22 cellular contexts compared by ENCODE assay signal in the genomic region with DNA sequence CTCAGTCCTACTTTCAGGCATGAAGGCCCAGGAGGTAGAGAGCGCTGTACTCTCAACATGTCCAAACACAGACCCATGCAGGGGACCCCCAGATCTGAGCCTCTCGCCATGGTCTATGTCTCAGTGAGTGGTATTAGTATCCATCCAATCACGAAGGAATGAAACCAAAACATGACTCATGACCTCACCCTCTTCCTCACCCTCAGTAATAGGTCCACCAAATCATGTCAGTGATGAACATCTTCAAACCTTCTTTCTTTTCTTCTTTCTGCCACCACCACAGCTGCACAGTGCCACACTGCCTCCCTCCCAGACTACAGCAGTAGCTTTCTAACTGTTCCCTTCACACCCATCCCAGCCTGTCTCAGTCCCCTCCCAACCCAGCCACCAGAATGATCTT. TPM values are rescaled to one million over a fixed set of nuclear protein-coding genes. Genes with fewer than 3 reads are reported as not detected.
"Had no signal": no experiment of that assay in that cellular context is flagged by ENCODE, and none has a peak within 500 bp of the region (broad histone marks: within the 10 kb centered on the region; RNA-seq: fewer than 3 reads in every experiment).

No MANE protein-coding gene starts in this region.

- H3K4me3 Mint-ChIP-seq: activated naive CD8-positive, alpha-beta T cell treated with anti-CD3 and anti-CD28 coated beads for 36 hours had no signal

- H3K4me1 ChIP-seq: gastrocnemius medialis, testis had no signal

- ATAC-seq: gastrocnemius medialis, heart right ventricle, left lung, right cardiac atrium had no signal

- H3K27ac Mint-ChIP-seq: activated naive CD8-positive, alpha-beta T cell treated with anti-CD3 and anti-CD28 coated beads for 36 hours had no signal

- H3K27me3 ChIP-seq: dorsolateral prefrontal cortex, gastrocnemius medialis, left lung, testis, upper lobe of left lung had no signal

- H3K9me3 Mint-ChIP-seq: activated naive CD8-positive, alpha-beta T cell treated with anti-CD3 and anti-CD28 coated beads for 36 hours had no signal

- DNase-seq: activated CD4-positive, alpha-beta T cell treated with anti-CD3 and anti-CD28 coated beads for 4 hours; activated CD8-positive, alpha-beta memory T cell treated with anti-CD3 and anti-CD28 coated beads for 24 hours; activated CD8-positive, alpha-beta memory T cell treated with anti-CD3 and anti-CD28 coated beads, Interleukin-2, amount 50 U/mL, for 48 hours; activated gamma-delta T cell treated with Interleukin-2 at 50 U/mL for 16 hours; activated naive CD8-positive, alpha-beta T cell treated with anti-CD3 and anti-CD28 coated beads for 36 hours; amniotic stem cell; caudate nucleus; gastrocnemius medialis; heart right ventricle; left lung; right cardiac atrium; testis; upper lobe of left lung; WERI-Rb-1 had no signal

- H3K9me3 ChIP-seq: gastrocnemius medialis, heart right ventricle, left lung, prostate gland, testis, upper lobe of left lung had no signal

- H3K4me3 ChIP-seq: dorsolateral prefrontal cortex, gastrocnemius medialis, heart right ventricle, left lung, prostate gland, SK-N-MC, skin epidermis, testis, upper lobe of left lung had no signal

- H3K27ac ChIP-seq: gastrocnemius medialis, heart right ventricle, left lung, prostate gland, SK-N-MC, skin epidermis, testis, WERI-Rb-1 had no signal

- H3K36me3 Mint-ChIP-seq: activated naive CD8-positive, alpha-beta T cell treated with anti-CD3 and anti-CD28 coated beads for 36 hours had no signal

- H3K36me3 ChIP-seq: gastrocnemius medialis, heart right ventricle, left lung, prostate gland, upper lobe of left lung, WERI-Rb-1 had no signal

RNA-seq across cellular contexts. Expression of a gene that starts 16.8 kb away (rescaled TPM):
- total RNA-seq: osteocyte; T-helper 2 cell treated with Interferon-gamma antibody and Interleukin-4, amounts not matched to agents 100 ng/mL and 5 ng/mL, for 36 hours had no signal

RNA-seq across cellular contexts. Expression of a gene that starts 45.5 kb away (rescaled TPM):
- total RNA-seq: activated naive CD8-positive, alpha-beta T cell treated with anti-CD3 and anti-CD28 coated beads for 36 hours; gastrocnemius medialis; heart right ventricle; kidney epithelial cell; left lung; mononuclear cell; osteocyte; right cardiac atrium had no signal
